In genomic region chr5:72410896-72411295, GRCh38 we compare ENCODE assay signal across 18 cellular contexts.
"Had no signal": no experiment of that assay in that cellular context is flagged by ENCODE, and none has a peak within 500 bp of the region (broad histone marks: within the 10 kb centered on the region; RNA-seq: fewer than 3 reads in every experiment).

No MANE protein-coding gene starts in this region.

- H3K27me3 ChIP-seq: foreskin keratinocyte, ovary had no signal

- H3K4me3 ChIP-seq: ovary, thoracic aorta had no signal

- H3K4me1 ChIP-seq: foreskin keratinocyte had no signal

- DNase-seq: activated CD4-positive, alpha-beta memory T cell treated with anti-CD3 and anti-CD28 coated beads for 36 hours; activated gamma-delta T cell; activated naive CD8-positive, alpha-beta T cell treated with anti-CD3 and anti-CD28 coated beads for 36 hours; activated T-cell treated with anti-CD3 and anti-CD28 coated beads, Interleukin-2, amount 50 U/mL, for 48 hours; dermis blood vessel endothelial cell; erythroblast; foreskin keratinocyte; head of caudate nucleus; ovary; stimulated activated CD4-positive, alpha-beta T cell treated with anti-CD3 and anti-CD28 coated beads, Interleukin-4, amount 100 ng/mL, for 24 hours; SW 1271; T1000 had no signal

- H3K27ac ChIP-seq: foreskin keratinocyte, ovary, VCaP had no signal

- H3K9me3 ChIP-seq: ovary, thoracic aorta had no signal

- H3K36me3 ChIP-seq: ovary, thoracic aorta had no signal

- FAIRE-seq: islet of Langerhans, urothelium cell line had no signal

- ATAC-seq: foreskin keratinocyte; left lobe of liver; natural killer cell treated with Interleukin-12 subunit alpha and Interleukin-12 subunit beta and Interleukin-15 and Interleukin-18, amount 100 ng/mL, for 72 hours had no signal
